20 cellular contexts compared by ENCODE assay signal in genomic region chr2:122469147-122469546, GRCh38.
DNase-seq lines count a peak whose midpoint lies in the region; ATAC-seq, FAIRE-seq and TF ChIP-seq lines count a peak whose summit lies in the region.
"Had no signal": no experiment of that assay in that cellular context is flagged by ENCODE, and none has a peak within 500 bp of the region (broad histone marks: within the 10 kb centered on the region; RNA-seq: fewer than 3 reads in every experiment).

No MANE protein-coding gene starts in this region.

- H3K4me3 Mint-ChIP-seq in MCF 10A (ENCODE audit: unreplicated experiment): no peak overlapping the region
- no peak overlapping the region for H3K4me3 Mint-ChIP-seq in mesothelial cell of epicardium
- H3K4me3 Mint-ChIP-seq: B cell, H9 had no signal

- TF ChIP-seq POLR2A in HepG2 (IDR thresholded peaks at IDR 0.05; ENCODE audit: insufficient read depth in 1 of 2, low read depth in 2 of 2, low read length in 2 of 2): no peak

- no peaks in the 10 kb centered on the region for H3K9me3 ChIP-seq in mammary epithelial cell (replicated peaks; ENCODE audit: insufficient read depth, low read length)
- no peaks in the 10 kb centered on the region for H3K9me3 ChIP-seq in HepG2 (ENCODE audit: low read length)
- H3K9me3 ChIP-seq: Caco-2 had no signal

- H3K27ac Mint-ChIP-seq in MCF 10A (ENCODE audit: low read depth, unreplicated experiment) (no peak overlapping the region), mesothelial cell of epicardium (peak overlapping the region; percentile 11)
- H3K27ac Mint-ChIP-seq: B cell, H9 had no signal

- H3K27me3 Mint-ChIP-seq in MCF 10A (ENCODE audit: insufficient read depth, unreplicated experiment) (no peaks in the 10 kb centered on the region), mesothelial cell of epicardium (ENCODE audit: low read depth) (no peaks in the 10 kb centered on the region)
- H3K27me3 Mint-ChIP-seq: B cell had no signal

- H3K79me2 ChIP-seq in mammary epithelial cell (ENCODE audit: insufficient read depth, low read length): no peaks in the 10 kb centered on the region
- H3K79me2 ChIP-seq in HepG2 (ENCODE audit: insufficient read depth, low read length): no peaks in the 10 kb centered on the region

- POLR2A ChIA-PET in MCF 10A (lab: Yijun Ruan, JAX) (no interaction called here), GM10248 (lab: Yijun Ruan, JAX) (no interaction called here), HepG2 (lab: Yijun Ruan, JAX) (no interaction called here)

- H3K36me3 ChIP-seq in mammary epithelial cell (ENCODE audit: insufficient read depth, low read length) (no peaks in the 10 kb centered on the region), HepG2 (replicated peaks in 1 of 2; ENCODE audit: control insufficient read depth in 1 of 2, insufficient read depth in 2 of 2, low read length in 2 of 2) (no peaks in the 10 kb centered on the region)

- CTCF ChIA-PET in MCF 10A (lab: Yijun Ruan, JAX) (no interaction called here), mammary epithelial cell (lab: Charles Lee; ENCODE audit: low non-redundant PET) (no interaction called here), GM10248 (lab: Yijun Ruan, JAX) (no interaction called here), HepG2 (lab: Yijun Ruan, JAX; ENCODE audit: low intra/inter-chr PET ratio, low total read pairs) (no interaction called here)

- no peaks in the 10 kb centered on the region for H3K27me3 ChIP-seq in mammary epithelial cell (ENCODE audit: insufficient read depth, low read length)
- no peaks in the 10 kb centered on the region for H3K27me3 ChIP-seq in HepG2 (ENCODE audit: control insufficient read depth in 1 of 2, insufficient read depth in 2 of 2, low read length in 2 of 2)

- no peak for FAIRE-seq in HepG2 (lab: Jason Lieb, UNC)

- dilution Hi-C loops in mammary epithelial cell (cut with HindIII; ENCODE audit: low sequenced_read_pairs): no loop called here

- TF ChIP-seq CTCF in MCF 10A (IDR thresholded peaks at IDR 0.05; ENCODE audit: unreplicated experiment): no peak
- TF ChIP-seq CTCF in mammary epithelial cell (conservative IDR thresholded peaks at IDR 0.05 in 1 of 2, IDR thresholded peaks at IDR 0.05 in 1 of 2; ENCODE audit: extremely low read depth in 1 of 2, insufficient read depth in 1 of 2, low read depth in 1 of 2, low read length in 2 of 2): no peak
- TF ChIP-seq CTCF in cardiac fibroblast (IDR thresholded peaks at IDR 0.05; ENCODE audit: low read depth, low read length): no peak
- TF ChIP-seq CTCF in mesothelial cell of epicardium (IDR thresholded peaks at IDR 0.05; ENCODE audit: unreplicated experiment): no peak
- TF ChIP-seq CTCF in GM10248 (IDR thresholded peaks at IDR 0.05; ENCODE audit: control extremely low read depth, extremely low read depth, low read depth, missing control alignments): no peak
- no peak for TF ChIP-seq CTCF in HepG2 (CRISPR knock-in tag; IDR thresholded peaks at IDR 0.05)

- no peak for TF ChIP-seq EP300 in HepG2 (IDR thresholded peaks at IDR 0.05; ENCODE audit: low read depth in 2 of 2, low read length in 2 of 2)
- TF ChIP-seq EP300 in HepG2 (CRISPR knock-in tag; IDR thresholded peaks at IDR 0.05; ENCODE audit: borderline replicate concordance): no peak

- H3K27ac ChIP-seq in mammary epithelial cell (ENCODE audit: insufficient read depth, low read depth, low read length): no peak overlapping the region
- no peak overlapping the region for H3K27ac ChIP-seq in HepG2 (ENCODE audit: extremely low read length, insufficient read depth, low read length)
- H3K27ac ChIP-seq: KMS-11, PC-9, RWPE1 had no signal

- H3K9ac ChIP-seq in mammary epithelial cell (ENCODE audit: insufficient read depth, low read length) (no peak overlapping the region), HepG2 (ENCODE audit: insufficient read depth, low read depth, low read length) (no peak overlapping the region)
- H3K9ac ChIP-seq: KMS-11 had no signal

- H2AFZ ChIP-seq in mammary epithelial cell (ENCODE audit: low read depth, low read length): no peak overlapping the region
- no peak overlapping the region for H2AFZ ChIP-seq in HepG2 (ENCODE audit: low read length)
- H2AFZ ChIP-seq: PC-9 had no signal

- H3K4me3 ChIP-seq in mammary epithelial cell (replicated peaks in 1 of 3; ENCODE audit: insufficient read depth in 1 of 3, low read depth in 2 of 3, low read length in 3 of 3) (no peak overlapping the region), cardiac fibroblast (replicated peaks in 1 of 2; ENCODE audit: low read depth in 2 of 2, low read length in 2 of 2) (no peak overlapping the region), HepG2 (replicated peaks in 1 of 3; ENCODE audit: insufficient read depth in 1 of 3, low read depth in 2 of 3, low read length in 3 of 3) (no peak overlapping the region)
- H3K4me3 ChIP-seq: PC-9 had no signal

- no peaks in the 10 kb centered on the region for H4K20me1 ChIP-seq in mammary epithelial cell (ENCODE audit: insufficient read depth, low read length)
- no peaks in the 10 kb centered on the region for H4K20me1 ChIP-seq in HepG2 (ENCODE audit: insufficient read depth, low read length)

- WGBS in mammary epithelial cell (ENCODE audit: low coverage, missing lambda C conversion rate): 39% methylated on average over 5 of the region's 5 CpGs
- 7% methylated on average over 5 of the region's 5 CpGs for WGBS in HepG2 (ENCODE audit: low lambda C conversion rate)

- H3K9me3 Mint-ChIP-seq in MCF 10A (ENCODE audit: unreplicated experiment) (no peaks in the 10 kb centered on the region), mesothelial cell of epicardium (peaks cover 3% of the 10 kb centered on the region)
- H3K9me3 Mint-ChIP-seq: H9 had no signal

- BruUV-seq in MCF 10A (replicated peaks; lab: Mats Ljungman, UMichigan): no TSS peak
- BruUV-seq in mammary epithelial cell (replicated peaks; lab: Mats Ljungman, UMichigan): no TSS peak
- no TSS peak for BruUV-seq in HepG2 (replicated peaks; lab: Mats Ljungman, UMichigan)

- in situ Hi-C loops in mammary epithelial cell (cut with MboI; ENCODE audit: low sequenced_read_pairs in 2 of 2) (no loop called here), HepG2 (cut with HindIII; ENCODE audit: extremely low pct_ligation_motif_present, low pct_unique_long_range_greater_than_20kb) (no loop called here)

- intact Hi-C loops in MCF 10A (cut with micrococcal nuclease): no loop called here
- intact Hi-C loops in mammary epithelial cell (cut with micrococcal nuclease): no loop called here
- intact Hi-C loops in HepG2 (cut with micrococcal nuclease; ENCODE audit: unreplicated experiment): no loop called here

- H3K36me3 Mint-ChIP-seq in MCF 10A (ENCODE audit: insufficient read depth, unreplicated experiment) (no peaks in the 10 kb centered on the region), mesothelial cell of epicardium (no peaks in the 10 kb centered on the region)

- H3K4me2 ChIP-seq in mammary epithelial cell (ENCODE audit: insufficient read depth, low read depth, low read length) (no peak overlapping the region), HepG2 (ENCODE audit: low read depth, low read length) (no peak overlapping the region)
- H3K4me2 ChIP-seq: KMS-11, PC-9 had no signal

- H3K4me1 Mint-ChIP-seq in MCF 10A (ENCODE audit: insufficient read depth, unreplicated experiment) (peaks cover 9% of the 10 kb centered on the region), mesothelial cell of epicardium (peaks cover 40% of the 10 kb centered on the region)
- H3K4me1 Mint-ChIP-seq: B cell had no signal

- no peak for TF ChIP-seq RAD21 in HepG2 (CRISPR knock-in tag; IDR thresholded peaks at IDR 0.05)

- H3K4me1 ChIP-seq in mammary epithelial cell (ENCODE audit: insufficient read depth, low read length): no peaks in the 10 kb centered on the region
- no peaks in the 10 kb centered on the region for H3K4me1 ChIP-seq in HepG2 (ENCODE audit: insufficient read depth, low read length)
- H3K4me1 ChIP-seq: Caco-2 had no signal

- peak; percentile 64 for DNase-seq in MCF 10A (ENCODE audit: unreplicated experiment)
- no peak for DNase-seq in mammary epithelial cell
- DNase-seq in cardiac fibroblast (ENCODE audit: low read depth in 2 of 2): peak; percentile 39 to 55
- DNase-seq in mesothelial cell of epicardium (ENCODE audit: low spot score in 2 of 2, unreplicated experiment in 2 of 2): no peak
- DNase-seq in GM10248 (ENCODE audit: extremely low spot score): no peak
- DNase-seq in HepG2 (ENCODE audit: low spot score): no peak
- no peak for DNase-seq in stimulated activated CD4-positive, alpha-beta T cell treated with anti-CD3 and anti-CD28 coated beads, Interleukin-4, amount 100 ng/mL, for 1 hour
- DNase-seq: Caco-2; GDM1; H9; NCI-H1092 treated with DMSO at 0.1 percent for 48 hours; NCI-H146; NCI-H2029 treated with DMSO at 0.1 percent for 48 hours; NCI-H2171; NCI-H526 treated with DMSO at 0.1 percent for 48 hours; NK-92 treated with Interleukin-12 subunit alpha and Interleukin-12 subunit beta, amount 100 ng/mL, for 24 hours; PC-9 had no signal

- ATAC-seq in HepG2: no peak

TF ChIP-seq in HepG2, 621 proteins besides CTCF, POLR2A, EP300 and RAD21:
- no peak for TF ChIP-seq ZBTB49 (CRISPR knock-in tag; IDR thresholded peaks at IDR 0.05; ENCODE audit: borderline replicate concordance)
- TF ChIP-seq ZNF777 (CRISPR knock-in tag; IDR thresholded peaks at IDR 0.05): no peak

Comparison
In these comparisons a context has a peak if more than half of its experiments do, and no peak if none do; other contexts are left out.
1. DNase-seq: peak in MCF 10A (single experiment) and cardiac fibroblast (2 of 2); none in mammary epithelial cell (single experiment), mesothelial cell of epicardium (0 of 2), GM10248 (single experiment), HepG2 (single experiment) and stimulated activated CD4-positive, alpha-beta T cell treated with anti-CD3 and anti-CD28 coated beads, Interleukin-4, amount 100 ng/mL, for 1 hour (single experiment).